In the genomic region with DNA sequence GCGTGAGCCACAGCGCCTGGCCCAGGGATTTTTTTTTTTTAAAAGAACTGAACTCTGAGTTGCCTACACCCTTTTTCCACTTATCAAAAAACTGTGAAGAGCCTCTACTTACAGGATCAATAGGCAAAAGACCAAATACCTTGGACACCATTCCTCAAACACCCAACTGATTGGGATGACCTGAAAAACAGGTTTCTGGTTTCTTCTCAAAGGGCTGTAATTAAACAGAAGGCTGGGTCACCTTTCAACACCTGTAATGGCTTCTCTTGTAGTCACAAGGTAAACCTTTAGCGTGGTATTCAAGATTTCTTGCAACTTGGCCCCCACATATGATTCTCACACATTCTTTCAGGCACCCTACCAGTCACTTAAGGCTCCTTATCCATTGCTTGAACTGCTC, we compare ENCODE assay signal across 1 cellular context.
TF ChIP-seq lines count a peak whose summit lies in the region.

No MANE protein-coding gene starts in this region.

TF ChIP-seq in GM23338, 12 proteins besides CTCF, POLR2A, EP300 and RAD21 (continued from another document):
- no peak for TF ChIP-seq ZNF462 (CRISPR knock-in tag; IDR thresholded peaks at IDR 0.05)
- TF ChIP-seq STAT1 (IDR thresholded peaks at IDR 0.05; ENCODE audit: unreplicated experiment) = no peak
- TF ChIP-seq JUNB (IDR thresholded peaks at IDR 0.05; ENCODE audit: unreplicated experiment) = no peak
